Comparison of ENCODE assay signal across 27 cellular contexts in the genomic region with DNA sequence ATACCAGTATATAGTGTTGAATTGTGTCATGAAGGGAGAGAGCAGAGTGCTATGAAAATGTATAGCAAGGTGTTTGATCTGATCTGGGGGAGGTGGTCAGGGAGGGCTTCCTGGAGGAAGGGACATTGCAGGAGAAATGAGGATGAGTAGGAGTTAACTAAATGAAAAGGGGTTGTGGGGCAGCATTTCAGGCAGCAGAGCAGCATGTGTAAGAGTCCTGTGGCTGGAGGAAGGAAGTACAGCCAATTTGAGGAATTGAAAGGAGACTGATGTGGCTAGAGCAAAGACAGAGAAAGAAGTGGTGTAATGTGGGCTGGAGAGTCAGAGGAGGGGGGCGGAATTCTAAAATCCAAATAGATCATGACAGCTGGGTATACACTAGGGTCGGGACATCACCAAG. TPM values are rescaled to one million over a fixed set of nuclear protein-coding genes. Genes with fewer than 3 reads are reported as not detected.
"Had no signal": no experiment of that assay in that cellular context is flagged by ENCODE, and none has a peak within 500 bp of the region (broad histone marks: within the 10 kb centered on the region; RNA-seq: fewer than 3 reads in every experiment).

No MANE protein-coding gene starts in this region.

- H3K4me1 ChIP-seq: right lobe of liver, vagina had no signal

- DNase-seq: activated B cell treated with CpG ODN at 0.5 μM for 24 hours; activated CD4-positive, alpha-beta T cell treated with anti-CD3 and anti-CD28 coated beads for 36 hours; activated CD4-positive, alpha-beta T cell treated with anti-CD3 and anti-CD28 coated beads, Interleukin-2, amount 50 U/mL, for 4 hours; activated CD8-positive, alpha-beta memory T cell treated with anti-CD3 and anti-CD28 coated beads for 24 hours; activated CD8-positive, alpha-beta memory T cell treated with anti-CD3 and anti-CD28 coated beads, Interleukin-2, amount 50 U/mL, for 4 hours; activated T-cell treated with anti-CD3 and anti-CD28 coated beads, Interleukin-2, amount 50 U/mL, for 24 hours; aorta; effector memory CD4-positive, alpha-beta T cell; gastrocnemius medialis; head of caudate nucleus; hypothalamus; posterior cingulate gyrus; right lobe of liver; stimulated activated CD4-positive, alpha-beta T cell treated with anti-CD3 and anti-CD28 coated beads, Interleukin-1b, Interleukin-23, amount 100 ng/mL, for 48 hours; T1000; trophoblast cell had no signal

- H3K4me1 Mint-ChIP-seq: activated B cell treated with CpG ODN at 0.5 μM for 24 hours; activated CD4-positive, alpha-beta T cell treated with anti-CD3 and anti-CD28 coated beads for 36 hours; activated T-helper 17 cell treated with anti-CD3 and anti-CD28 coated beads, Interleukin-2, amount 50 U/mL, for 72 hours; stimulated activated effector memory CD8-positive, alpha-beta T cell treated with anti-CD3 and anti-CD28 coated beads, Interleukin-12 subunit alpha, Interleukin-12 subunit beta, amount 100 ng/mL, for 72 hours had no signal

- H3K27me3 ChIP-seq: esophagus muscularis mucosa, gastrocnemius medialis, right lobe of liver, vagina had no signal

- H3K9me3 ChIP-seq: esophagus muscularis mucosa, gastrocnemius medialis, right lobe of liver, vagina had no signal

- H3K27ac ChIP-seq: esophagus muscularis mucosa, gastrocnemius medialis, right lobe of liver, skin epidermis, vagina had no signal

- H3K9me3 Mint-ChIP-seq: activated naive CD4-positive, alpha-beta T cell treated with anti-CD3 and anti-CD28 coated beads, Interleukin-2, amount 50 U/mL, for 72 hours; activated T-cell treated with anti-CD3 and anti-CD28 coated beads, Interleukin-2, amount 50 U/mL, for 24 hours; activated T-helper 17 cell treated with anti-CD3 and anti-CD28 coated beads, Interleukin-2, amount 50 U/mL, for 72 hours; brain; stimulated activated effector memory CD8-positive, alpha-beta T cell treated with anti-CD3 and anti-CD28 coated beads, Interleukin-12 subunit alpha, Interleukin-12 subunit beta, amount 100 ng/mL, for 72 hours had no signal

- H3K4me3 Mint-ChIP-seq: activated B cell treated with CpG ODN at 0.5 μM for 24 hours; activated CD4-positive, alpha-beta T cell treated with anti-CD3 and anti-CD28 coated beads for 36 hours; activated T-cell treated with anti-CD3 and anti-CD28 coated beads, Interleukin-2, amount 50 U/mL, for 24 hours; activated T-helper 17 cell treated with anti-CD3 and anti-CD28 coated beads, Interleukin-2, amount 50 U/mL, for 72 hours; brain; memory B cell; stimulated activated effector memory CD8-positive, alpha-beta T cell treated with anti-CD3 and anti-CD28 coated beads, Interleukin-12 subunit alpha, Interleukin-12 subunit beta, amount 100 ng/mL, for 72 hours had no signal

- H3K27ac Mint-ChIP-seq: activated B cell treated with CpG ODN at 0.5 μM for 24 hours; activated CD4-positive, alpha-beta T cell treated with anti-CD3 and anti-CD28 coated beads for 36 hours; activated naive CD4-positive, alpha-beta T cell treated with anti-CD3 and anti-CD28 coated beads, Interleukin-2, amount 50 U/mL, for 72 hours; activated T-cell treated with anti-CD3 and anti-CD28 coated beads, Interleukin-2, amount 50 U/mL, for 24 hours; activated T-helper 17 cell treated with anti-CD3 and anti-CD28 coated beads, Interleukin-2, amount 50 U/mL, for 72 hours; brain; memory B cell; stimulated activated effector memory CD8-positive, alpha-beta T cell treated with anti-CD3 and anti-CD28 coated beads, Interleukin-12 subunit alpha, Interleukin-12 subunit beta, amount 100 ng/mL, for 72 hours had no signal

- H3K36me3 ChIP-seq: gastrocnemius medialis had no signal

- ATAC-seq: activated CD4-positive, alpha-beta T cell treated with anti-CD3 and anti-CD28 coated beads for 36 hours; activated naive CD4-positive, alpha-beta T cell treated with anti-CD3 and anti-CD28 coated beads, Interleukin-2, amount 50 U/mL, for 72 hours; activated T-helper 17 cell treated with anti-CD3 and anti-CD28 coated beads, Interleukin-2, amount 50 U/mL, for 72 hours; gastrocnemius medialis; stimulated activated effector memory CD8-positive, alpha-beta T cell treated with anti-CD3 and anti-CD28 coated beads, Interleukin-12 subunit alpha, Interleukin-12 subunit beta, amount 100 ng/mL, for 72 hours had no signal

- H3K4me3 ChIP-seq: esophagus muscularis mucosa, gastrocnemius medialis, right lobe of liver, skin epidermis, vagina had no signal

- H3K27me3 Mint-ChIP-seq: activated B cell treated with CpG ODN at 0.5 μM for 24 hours; activated CD4-positive, alpha-beta T cell treated with anti-CD3 and anti-CD28 coated beads for 36 hours; activated T-cell treated with anti-CD3 and anti-CD28 coated beads, Interleukin-2, amount 50 U/mL, for 24 hours; activated T-helper 17 cell treated with anti-CD3 and anti-CD28 coated beads, Interleukin-2, amount 50 U/mL, for 72 hours; memory B cell had no signal

- H3K36me3 Mint-ChIP-seq: activated naive CD4-positive, alpha-beta T cell treated with anti-CD3 and anti-CD28 coated beads, Interleukin-2, amount 50 U/mL, for 72 hours; stimulated activated effector memory CD8-positive, alpha-beta T cell treated with anti-CD3 and anti-CD28 coated beads, Interleukin-12 subunit alpha, Interleukin-12 subunit beta, amount 100 ng/mL, for 72 hours had no signal

RNA-seq across cellular contexts. Expression of a gene that starts 46.6 kb away (rescaled TPM):
- total RNA-seq: activated B cell treated with CpG ODN at 0.5 μM for 24 hours; activated CD4-positive, alpha-beta T cell treated with anti-CD3 and anti-CD28 coated beads for 36 hours; activated naive CD4-positive, alpha-beta T cell treated with anti-CD3 and anti-CD28 coated beads, Interleukin-2, amount 50 U/mL, for 72 hours; activated T-helper 17 cell treated with anti-CD3 and anti-CD28 coated beads, Interleukin-2, amount 50 U/mL, for 72 hours; cardiac septum; dermis microvascular lymphatic vessel endothelial cell; gastrocnemius medialis; right lobe of liver; vagina had no signal
- polyA plus RNA-seq: liver had no signal
